In genomic region chr9:34047864-34048729, GRCh38 we compare ENCODE assay signal across 9 cellular contexts. TPM values are rescaled to one million over a fixed set of nuclear protein-coding genes. Genes with fewer than 3 reads are reported as not detected.
A peak's percentile ranks its signal among the peaks of the same experiment; 100 is the strongest.
DNase-seq lines count a peak whose midpoint lies in the region; ATAC-seq, FAIRE-seq and TF ChIP-seq lines count a peak whose summit lies in the region.
"Had no signal": no experiment of that assay in that cellular context is flagged by ENCODE, and none has a peak within 500 bp of the region (broad histone marks: within the 10 kb centered on the region; RNA-seq: fewer than 3 reads in every experiment).

No MANE protein-coding gene starts in this region.

- H4K20me1 ChIP-seq in DND-41 (ENCODE audit: insufficient read depth, low read length) (peaks cover 28% of the 10 kb centered on the region; the same call in 1 of the 2 replicates), GM12878 (ENCODE audit: control insufficient read depth, insufficient read depth) (no peaks in the 10 kb centered on the region)

- CTCF ChIA-PET in GM12878 (lab: Yijun Ruan, JAX) = interaction anchor here (3.7 kb wide), 1 partner anchor 25 kb away, joined by 21 read pairs; no protein-coding TSS in a partner anchor

- peaks cover 58% of the 10 kb centered on the region for H3K79me2 ChIP-seq in DND-41 (ENCODE audit: insufficient read depth, low read length)
- peaks cover 49% of the 10 kb centered on the region for H3K79me2 ChIP-seq in GM12878 (ENCODE audit: control insufficient read depth, insufficient read depth, low read length)

- TF ChIP-seq CTCF in DND-41 (IDR thresholded peaks at IDR 0.05; ENCODE audit: borderline replicate concordance, extremely low read depth, low read length, poor library complexity, severe bottlenecking) (no peak), GM12878 (IDR thresholded peaks at IDR 0.05 in 2 of 3, conservative IDR thresholded peaks at IDR 0.05 in 1 of 3; ENCODE audit: control insufficient read depth in 2 of 3, extremely low read depth in 1 of 3, insufficient read depth in 1 of 3, low read depth in 3 of 3, low read length in 3 of 3) (no peak), kidney (IDR thresholded peaks at IDR 0.05; ENCODE audit: borderline replicate concordance, extremely low read depth, insufficient read depth) (no peak)

- H3K36me3 ChIP-seq in DND-41 (ENCODE audit: insufficient read depth, low read length) (peaks cover 14% of the 10 kb centered on the region), KOPT-K1 (ENCODE audit: insufficient read depth, low read length) (peaks cover 20% of the 10 kb centered on the region), GM12878 (ENCODE audit: control insufficient read depth in 2 of 2, insufficient read depth in 2 of 2, low read length in 1 of 2) (no peaks in the 10 kb centered on the region; a peak in 2 of 4 replicates), kidney (ENCODE audit: control insufficient read depth in 1 of 2, insufficient read depth in 2 of 2, low read length in 2 of 2) (no peaks in the 10 kb centered on the region)

- RAD21 ChIA-PET in GM12878 (lab: Charles Lee; ENCODE audit: unreplicated experiment) = interaction anchor here (0.8 to 1.9 kb wide), 4 partner anchors 25 to 69 kb away, joined by 3 to 4 read pairs (median 3); no protein-coding TSS in a partner anchor

- H3K9ac ChIP-seq in DND-41 (ENCODE audit: low read depth, low read length) (peak overlapping the region; percentile 64), GM12878 (ENCODE audit: control insufficient read depth, insufficient read depth, low read length) (peak overlapping the region; percentile 67), kidney (ENCODE audit: low read length in 2 of 2) (peak overlapping the region; percentile 35 to 93)

- no peaks in the 10 kb centered on the region for H3K9me3 ChIP-seq in DND-41 (ENCODE audit: insufficient read depth, low read length, severe bottlenecking)
- H3K9me3 ChIP-seq in KOPT-K1 (ENCODE audit: insufficient read depth, low read length, poor library complexity, severe bottlenecking) = no peaks in the 10 kb centered on the region
- no peaks in the 10 kb centered on the region for H3K9me3 ChIP-seq in GM12878 (replicated peaks; ENCODE audit: control insufficient read depth, insufficient read depth, low read length)
- H3K9me3 ChIP-seq in kidney (ENCODE audit: control insufficient read depth in 1 of 2, low read length in 2 of 2) = no peaks in the 10 kb centered on the region

- TF ChIP-seq RAD21 in GM12878 (IDR thresholded peaks at IDR 0.05; ENCODE audit: insufficient read depth, low read depth, low read length) = no peak

- FAIRE-seq in GM12878 (lab: Jason Lieb, UNC) = no peak
- no peak for FAIRE-seq in kidney (lab: Jason Lieb, UNC)
- FAIRE-seq: endometrium had no signal

- no peak for TF ChIP-seq EP300 in GM12878 (IDR thresholded peaks at IDR 0.05; ENCODE audit: borderline replicate concordance in 1 of 2, control insufficient read depth in 1 of 2, low read depth in 2 of 2, low read length in 2 of 2)

- H2AFZ ChIP-seq in DND-41 (ENCODE audit: low read depth, low read length) = peak overlapping the region; percentile 70
- peak overlapping the region; percentile 100 for H2AFZ ChIP-seq in GM12878 (ENCODE audit: control insufficient read depth, low read depth, low read length)

- no TSS peak for BruUV-seq in GM12878 (replicated peaks; lab: Mats Ljungman, UMichigan)

- DNase-seq in DND-41 (peak; percentile 72), T-helper 2 cell (peak; percentile 13 to 60 (median 29)), GM12878 (ENCODE audit: low read depth, low spot score) (no peak), kidney (no peak), HT-29 (ENCODE audit: low spot score) (no peak)
- peak; percentile 28 to 53 for DNase-seq in stimulated activated CD4-positive, alpha-beta T cell treated with anti-CD3 and anti-CD28 coated beads, Interleukin-1b, Interleukin-23, amount 100 ng/mL, for 4 hours (ENCODE audit: low read depth in 2 of 2)

- in situ Hi-C loops in GM12878 (cut with MboI) = no loop called here

- intact Hi-C loops in GM12878 (cut with micrococcal nuclease; ENCODE audit: unreplicated experiment) (no loop called here), kidney (cut with DNase I) (no loop called here)

- H3K4me2 ChIP-seq in DND-41 (ENCODE audit: insufficient read depth, low read length) (peak overlapping the region; percentile 93), GM12878 (ENCODE audit: control insufficient read depth, insufficient read depth) (peak overlapping the region; percentile 82)

- SMC1A ChIA-PET in GM12878 (lab: Charles Lee; ENCODE audit: uncharacterized antibody, unreplicated experiment) = interaction anchor here (0.7 to 1.1 kb wide), 3 partner anchors 20 to 205 kb away, joined by 3 to 4 read pairs (median 3); no protein-coding TSS in a partner anchor

- ATAC-seq in DND-41 (ENCODE audit: insufficient read depth, low read depth) (peak; percentile 42), GM21576 (IDR thresholded peaks at IDR 0.05; ENCODE audit: unreplicated experiment) (peak; percentile 17), GM12878 (peak; percentile 64)

- H3K4me1 ChIP-seq in DND-41 (ENCODE audit: insufficient read depth, low read length) (peaks cover 36% of the 10 kb centered on the region), GM12878 (ENCODE audit: control insufficient read depth, insufficient read depth, low read length) (peaks cover 9% of the 10 kb centered on the region), kidney (ENCODE audit: control insufficient read depth in 1 of 2, insufficient read depth in 1 of 2, low read depth in 1 of 2, low read length in 2 of 2) (peaks cover 14 to 18% of the 10 kb centered on the region in 2 donors)

- H3K27ac ChIP-seq in DND-41 (ENCODE audit: low read length) (peak overlapping the region; percentile 99), KOPT-K1 (ENCODE audit: low read depth, low read length, poor library complexity, severe bottlenecking) (peak overlapping the region; percentile 95), GM12878 (ENCODE audit: control insufficient read depth, insufficient read depth) (peak overlapping the region; percentile 96), kidney (ENCODE audit: low read depth in 2 of 2, low read length in 2 of 2) (peak overlapping the region; percentile 97)

- H3K4me3 ChIP-seq in DND-41 (ENCODE audit: low read depth in 1 of 2, low read length in 2 of 2) = peak overlapping the region; percentile 92 to 96
- H3K4me3 ChIP-seq in GM12878 = peak overlapping the region; percentile 85
- H3K4me3 ChIP-seq in kidney (ENCODE audit: low read length in 2 of 2) = peak overlapping the region; percentile 93 to 95

- POLR2A ChIA-PET in GM12878 (lab: Charles Lee) = interaction anchor here (0.5 to 1.6 kb wide), 6 partner anchors 24 to 280 kb away, joined by 3 to 9 read pairs (median 3); partner anchors contain the start of gene UBAP1

- TF ChIP-seq POLR2A in GM12878 (IDR thresholded peaks at IDR 0.05; ENCODE audit: low read depth, low read length) = no peak

- WGBS in GM12878 (ENCODE audit: insufficient coverage, insufficient replicate concordance, low lambda C conversion rate, missing lambda C conversion rate) = 1% methylated on average over 27 of the region's 30 CpGs

- no peaks in the 10 kb centered on the region for H3K27me3 ChIP-seq in DND-41 (ENCODE audit: insufficient read depth, low read length, poor library complexity)
- H3K27me3 ChIP-seq in GM12878 (replicated peaks in 1 of 2; ENCODE audit: control insufficient read depth in 2 of 2, insufficient read depth in 2 of 2, low read length in 1 of 2) = no peaks in the 10 kb centered on the region

TF ChIP-seq in GM12878, 131 proteins besides CTCF, POLR2A, EP300 and RAD21 (continues in another document):
- TF ChIP-seq HDGF (IDR thresholded peaks at IDR 0.05) (0 out of 2 replicates have a peak, but pooled peaks have one; percentile 12), SUZ12 (IDR thresholded peaks at IDR 0.05; ENCODE audit: unreplicated experiment) (no peak), JUND (IDR thresholded peaks at IDR 0.05; ENCODE audit: low read depth, low read length) (no peak), RUNX3 (IDR thresholded peaks at IDR 0.05; ENCODE audit: low read length) (peak; percentile 42; the same call in 1 of the 2 replicates), PML (IDR thresholded peaks at IDR 0.05; ENCODE audit: low read length) (0 out of 2 replicates have a peak, but pooled peaks have one; percentile 35), GABPA (IDR thresholded peaks at IDR 0.05; ENCODE audit: low read depth) (0 out of 2 replicates have a peak, but pooled peaks have one; percentile 4)

RNA-seq across cellular contexts. Expression of gene UBAP2, which starts 0.6 kb away (rescaled TPM):
- total RNA-seq in GM12878 (2013; cell fraction: nucleolus; rRNA removed) = 114 and 119 TPM in 2 replicates
- 22.0 and 22.3 TPM in 2 replicates for total RNA-seq in GM12878 (2014; rRNA removed)
- total RNA-seq in GM12878 (2014; rRNA removed; fragmentation: Illumina TruSeq; extraction: Trizol) = 20.3 and 21.9 TPM in 2 replicates
- total RNA-seq in GM12878 (2021) = 45.3 and 48.2 TPM in 2 replicates
- polyA plus RNA-seq in GM12878 (2011; ENCODE audit: low read depth) = 17.8 TPM
- polyA plus RNA-seq in GM12878 (2011; rRNA removed) = 9.5 and 22.5 TPM in 2 replicates
- 21.6 and 21.9 TPM in 2 replicates for polyA plus RNA-seq in GM12878 (2011; cell fraction: cytosol; rRNA removed)
- polyA plus RNA-seq in GM12878 (2011; cell fraction: nucleus; rRNA removed) = 60.3 and 61.3 TPM in 2 replicates
- polyA plus RNA-seq in GM12878 (2012) = 22.6 and 23.5 TPM in 2 replicates
- 36.9 and 37.2 TPM in 2 replicates for polyA plus RNA-seq in GM12878 (2014; fragmentation: Illumina TruSeq; extraction: Trizol)
- polyA plus RNA-seq in GM12878 (2014; fragmentation: Nextera tagmentation; extraction: Ambion mirVana) = 10 to 100 TPM in 1 of 2 experiments, 1 to 10 TPM in 1; 8.5 to 11.4 TPM
- polyA plus RNA-seq in GM12878 (2014; rRNA removed) = 33.7 and 36.2 TPM in 2 replicates
- 10 to 100 TPM; 38.7 to 42.5 TPM for polyA plus RNA-seq in GM12878 (2016; fragmentation: Nextera tagmentation; extraction: Ambion mirVana)
- 24.5 and 27.9 TPM in 2 replicates for polyA minus RNA-seq in GM12878 (2011; rRNA and poly(A)+ RNA removed)
- 11.0 and 15.0 TPM in 2 replicates for polyA minus RNA-seq in GM12878 (2011; cell fraction: cytosol; rRNA and poly(A)+ RNA removed)
- 18.9 and 36.1 TPM in 2 replicates for polyA minus RNA-seq in GM12878 (2011; cell fraction: nucleus; rRNA and poly(A)+ RNA removed)
- total RNA-seq in kidney = 33.1 TPM
- polyA plus RNA-seq in kidney (ENCODE audit: insufficient read depth, low read depth, low replicate concordance) = 11.0 TPM
- 18.3 and 24.8 TPM in 2 replicates for total RNA-seq in HT-29 (2014; rRNA removed; shearing (Covaris generic))

Comparison
In these comparisons a context has a peak if more than half of its experiments do, and no peak if none do; other contexts are left out.
1. DNase-seq: peak in DND-41 (single experiment), T-helper 2 cell (5 of 5) and stimulated activated CD4-positive, alpha-beta T cell treated with anti-CD3 and anti-CD28 coated beads, Interleukin-1b, Interleukin-23, amount 100 ng/mL, for 4 hours (2 of 2); none in GM12878 (single experiment), kidney (single experiment) and HT-29 (single experiment).
2. Peak in every context shown above with its lines, with median percentiles within 50 percentile points of each other: ATAC-seq, H3K27ac ChIP-seq, H3K4me3 ChIP-seq and H3K9ac ChIP-seq.